In the genomic region with DNA sequence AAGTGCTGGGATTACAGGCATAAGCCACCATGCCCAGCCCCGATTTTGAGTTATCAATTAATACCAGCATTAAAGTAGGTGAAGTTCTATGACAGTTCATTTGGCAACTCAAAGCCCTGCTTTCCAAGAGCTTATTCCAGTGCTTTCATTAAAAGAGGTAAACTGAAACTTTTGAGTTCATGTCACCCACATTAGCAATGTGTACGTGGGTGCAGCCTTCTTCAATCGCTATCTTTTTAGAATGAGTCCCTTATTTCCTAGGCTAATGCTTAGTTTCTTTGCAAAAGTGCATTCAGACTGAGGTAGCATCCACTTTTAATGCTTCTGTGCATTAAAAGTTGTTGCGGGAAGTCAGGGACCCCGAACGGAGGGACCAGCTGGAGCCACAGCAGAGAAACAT, we compare ENCODE assay signal across 39 cellular contexts. TPM values are rescaled to one million over a fixed set of nuclear protein-coding genes. Genes with fewer than 3 reads are reported as not detected.
"Had no signal": no experiment of that assay in that cellular context is flagged by ENCODE, and none has a peak within 500 bp of the region (broad histone marks: within the 10 kb centered on the region; RNA-seq: fewer than 3 reads in every experiment).

No MANE protein-coding gene starts in this region.

- H3K4me3 ChIP-seq: adrenal gland, ascending aorta, body of pancreas, breast epithelium, cardiac muscle cell had no signal

- H3K4me1 Mint-ChIP-seq: activated naive CD4-positive, alpha-beta T cell treated with anti-CD3 and anti-CD28 coated beads, Interleukin-2, amount 10 ng/mL, durations not matched to agents 7 days and 5 days; activated naive CD4-positive, alpha-beta T cell treated with anti-CD3 and anti-CD28 coated beads, Interleukin-2, amount 50 U/mL, for 24 hours; activated naive CD8-positive, alpha-beta T cell treated with anti-CD3 and anti-CD28 coated beads for 36 hours; activated naive CD8-positive, alpha-beta T cell treated with anti-CD3 and anti-CD28 coated beads, Interleukin-2, amount 10 ng/mL, durations not matched to agents 7 days and 5 days; activated naive CD8-positive, alpha-beta T cell treated with anti-CD3 and anti-CD28 coated beads, Interleukin-2, amount 50 U/mL, for 24 hours; activated T-helper 17 cell treated with anti-CD3 and anti-CD28 coated beads, Interleukin-2, amount 50 U/mL, for 72 hours; central memory CD8-positive, alpha-beta T cell had no signal

- H3K27ac ChIP-seq: adrenal gland, ascending aorta, body of pancreas, brain microvascular endothelial cell, breast epithelium, cardiac muscle cell had no signal

- ATAC-seq: activated naive CD4-positive, alpha-beta T cell treated with anti-CD3 and anti-CD28 coated beads, Interleukin-2, amount 50 U/mL, for 72 hours; activated naive CD8-positive, alpha-beta T cell treated with anti-CD3 and anti-CD28 coated beads, Interleukin-2, amount 50 U/mL, for 24 hours; activated T-cell treated with anti-CD3 and anti-CD28 coated beads, Interleukin-2, amount 50 U/mL, for 4 hours; activated T-cell treated with anti-CD3 and anti-CD28 coated beads, Interleukin-2, amount 50 U/mL, for 72 hours; activated T-helper 17 cell treated with anti-CD3 and anti-CD28 coated beads, Interleukin-2, amount 50 U/mL, for 72 hours; body of pancreas had no signal

- H3K27me3 ChIP-seq: adrenal gland, ascending aorta, body of pancreas, brain microvascular endothelial cell, breast epithelium, cardiac muscle cell had no signal

- H3K27ac Mint-ChIP-seq: activated naive CD4-positive, alpha-beta T cell treated with anti-CD3 and anti-CD28 coated beads for 36 hours; activated naive CD4-positive, alpha-beta T cell treated with anti-CD3 and anti-CD28 coated beads, Interleukin-2, amount 10 ng/mL, durations not matched to agents 7 days and 5 days; activated naive CD4-positive, alpha-beta T cell treated with anti-CD3 and anti-CD28 coated beads, Interleukin-2, amount 50 U/mL, for 24 hours; activated naive CD4-positive, alpha-beta T cell treated with anti-CD3 and anti-CD28 coated beads, Interleukin-2, amount 50 U/mL, for 72 hours; activated naive CD8-positive, alpha-beta T cell; activated naive CD8-positive, alpha-beta T cell treated with anti-CD3 and anti-CD28 coated beads for 36 hours; activated naive CD8-positive, alpha-beta T cell treated with anti-CD3 and anti-CD28 coated beads, Interleukin-2, amount 10 ng/mL, durations not matched to agents 7 days and 5 days; activated naive CD8-positive, alpha-beta T cell treated with anti-CD3 and anti-CD28 coated beads, Interleukin-2, amount 50 U/mL, for 24 hours; activated T-cell treated with anti-CD3 and anti-CD28 coated beads, Interleukin-2, amount 50 U/mL, for 24 hours; activated T-cell treated with anti-CD3 and anti-CD28 coated beads, Interleukin-2, amount 50 U/mL, for 72 hours; activated T-helper 1 cell treated with anti-CD3 and anti-CD28 coated beads, Interleukin-12 subunit alpha, Interleukin-12 subunit beta, Interleukin-2, Interleukin-4 antibody, amounts not matched to agents 30 ng/mL and 10 ng/mL and 1 ng/mL, durations not matched to agents 14 hours and 24 hours and 36 hours; activated T-helper 17 cell treated with anti-CD3 and anti-CD28 coated beads, Interleukin-2, amount 50 U/mL, for 72 hours; activated T-helper 2 cell treated with anti-CD3 and anti-CD28 coated beads, Interferon-gamma antibody, Interleukin-2, Interleukin-4, amounts not matched to agents 10 μg/mL and 5 μg/mL and 100 μg/mL, durations not matched to agents 14 hours and 24 hours and 36 hours; brain had no signal

- H3K4me1 ChIP-seq: adrenal gland, breast epithelium had no signal

- H3K36me3 ChIP-seq: adrenal gland, breast epithelium, cardiac muscle cell had no signal

- H3K4me3 Mint-ChIP-seq: activated naive CD4-positive, alpha-beta T cell treated with anti-CD3 and anti-CD28 coated beads for 36 hours; activated naive CD4-positive, alpha-beta T cell treated with anti-CD3 and anti-CD28 coated beads, Interleukin-2, amount 10 ng/mL, durations not matched to agents 7 days and 5 days; activated naive CD4-positive, alpha-beta T cell treated with anti-CD3 and anti-CD28 coated beads, Interleukin-2, amount 50 U/mL, for 24 hours; activated naive CD8-positive, alpha-beta T cell; activated naive CD8-positive, alpha-beta T cell treated with anti-CD3 and anti-CD28 coated beads for 36 hours; activated naive CD8-positive, alpha-beta T cell treated with anti-CD3 and anti-CD28 coated beads, Interleukin-2, amount 10 ng/mL, durations not matched to agents 7 days and 5 days; activated naive CD8-positive, alpha-beta T cell treated with anti-CD3 and anti-CD28 coated beads, Interleukin-2, amount 50 U/mL, for 24 hours; activated T-cell treated with anti-CD3 and anti-CD28 coated beads, Interleukin-2, amount 50 U/mL, for 24 hours; activated T-cell treated with anti-CD3 and anti-CD28 coated beads, Interleukin-2, amount 50 U/mL, for 4 hours; activated T-cell treated with anti-CD3 and anti-CD28 coated beads, Interleukin-2, amount 50 U/mL, for 72 hours; activated T-helper 1 cell treated with anti-CD3 and anti-CD28 coated beads, Interleukin-12 subunit alpha, Interleukin-12 subunit beta, Interleukin-2, Interleukin-4 antibody, amounts not matched to agents 30 ng/mL and 10 ng/mL and 1 ng/mL, durations not matched to agents 14 hours and 24 hours and 36 hours; activated T-helper 17 cell treated with anti-CD3 and anti-CD28 coated beads, Interleukin-2, amount 50 U/mL, for 72 hours; brain; central memory CD8-positive, alpha-beta T cell had no signal

- H3K27me3 Mint-ChIP-seq: activated naive CD4-positive, alpha-beta T cell treated with anti-CD3 and anti-CD28 coated beads, Interleukin-2, amount 10 ng/mL, durations not matched to agents 7 days and 5 days; activated naive CD8-positive, alpha-beta T cell; activated naive CD8-positive, alpha-beta T cell treated with anti-CD3 and anti-CD28 coated beads for 36 hours; activated naive CD8-positive, alpha-beta T cell treated with anti-CD3 and anti-CD28 coated beads, Interleukin-2, amount 50 U/mL, for 24 hours; activated T-helper 17 cell treated with anti-CD3 and anti-CD28 coated beads, Interleukin-2, amount 50 U/mL, for 72 hours; central memory CD8-positive, alpha-beta T cell had no signal

- H3K36me3 Mint-ChIP-seq: activated naive CD4-positive, alpha-beta T cell treated with anti-CD3 and anti-CD28 coated beads, Interleukin-2, amount 10 ng/mL, durations not matched to agents 7 days and 5 days; activated naive CD4-positive, alpha-beta T cell treated with anti-CD3 and anti-CD28 coated beads, Interleukin-2, amount 50 U/mL, for 24 hours; activated naive CD4-positive, alpha-beta T cell treated with anti-CD3 and anti-CD28 coated beads, Interleukin-2, amount 50 U/mL, for 72 hours; activated naive CD8-positive, alpha-beta T cell; activated naive CD8-positive, alpha-beta T cell treated with anti-CD3 and anti-CD28 coated beads for 36 hours; activated naive CD8-positive, alpha-beta T cell treated with anti-CD3 and anti-CD28 coated beads, Interleukin-2, amount 10 ng/mL, durations not matched to agents 7 days and 5 days had no signal

- H3K9me3 ChIP-seq: adrenal gland, body of pancreas, breast epithelium had no signal

- H3K9me3 Mint-ChIP-seq: activated naive CD4-positive, alpha-beta T cell treated with anti-CD3 and anti-CD28 coated beads, Interleukin-2, amount 50 U/mL, for 24 hours; activated naive CD8-positive, alpha-beta T cell treated with anti-CD3 and anti-CD28 coated beads, Interleukin-2, amount 10 ng/mL, durations not matched to agents 7 days and 5 days; activated T-cell treated with anti-CD3 and anti-CD28 coated beads, Interleukin-2, amount 50 U/mL, for 4 hours; activated T-helper 1 cell treated with anti-CD3 and anti-CD28 coated beads, Interleukin-12 subunit alpha, Interleukin-12 subunit beta, Interleukin-2, Interleukin-4 antibody, amounts not matched to agents 30 ng/mL and 10 ng/mL and 1 ng/mL, durations not matched to agents 14 hours and 24 hours and 36 hours; activated T-helper 17 cell treated with anti-CD3 and anti-CD28 coated beads, Interleukin-2, amount 50 U/mL, for 72 hours; activated T-helper 2 cell treated with anti-CD3 and anti-CD28 coated beads, Interferon-gamma antibody, Interleukin-2, Interleukin-4, amounts not matched to agents 10 μg/mL and 5 μg/mL and 100 μg/mL, durations not matched to agents 14 hours and 24 hours and 36 hours; central memory CD8-positive, alpha-beta T cell had no signal

- DNase-seq: activated effector memory CD4-positive, alpha-beta T cell treated with anti-CD3 and anti-CD28 coated beads, Interleukin-2, amount 50 U/mL, for 16 hours; activated effector memory CD4-positive, alpha-beta T cell treated with Interleukin-2 at 50 U/mL for 16 hours; activated gamma-delta T cell; activated gamma-delta T cell treated with Interleukin-2 at 50 U/mL for 16 hours; activated naive CD4-positive, alpha-beta T cell; activated naive CD4-positive, alpha-beta T cell treated with anti-CD3 and anti-CD28 coated beads for 36 hours; activated naive CD4-positive, alpha-beta T cell treated with anti-CD3 and anti-CD28 coated beads, Interleukin-2, amount 10 ng/mL, durations not matched to agents 7 days and 5 days; activated naive CD4-positive, alpha-beta T cell treated with anti-CD3 and anti-CD28 coated beads, Interleukin-2, amount 50 U/mL, for 16 hours; activated naive CD4-positive, alpha-beta T cell treated with Interleukin-2 at 50 U/mL for 16 hours; activated naive CD8-positive, alpha-beta T cell treated with anti-CD3 and anti-CD28 coated beads for 36 hours; activated naive CD8-positive, alpha-beta T cell treated with anti-CD3 and anti-CD28 coated beads, Interleukin-2, amount 10 ng/mL, durations not matched to agents 7 days and 5 days; activated naive CD8-positive, alpha-beta T cell treated with anti-CD3 and anti-CD28 coated beads, Interleukin-2, amount 50 U/mL, for 24 hours; activated T-cell treated with anti-CD3 and anti-CD28 coated beads, Interleukin-2, amount 50 U/mL, for 1 hour; activated T-cell treated with anti-CD3 and anti-CD28 coated beads, Interleukin-2, amount 50 U/mL, for 24 hours; activated T-cell treated with anti-CD3 and anti-CD28 coated beads, Interleukin-2, amount 50 U/mL, for 4 hours; activated T-cell treated with anti-CD3 and anti-CD28 coated beads, Interleukin-2, amount 50 U/mL, for 48 hours; activated T-cell treated with anti-CD3 and anti-CD28 coated beads, Interleukin-2, amount 50 U/mL, for 72 hours; adrenal gland; amniotic stem cell; amygdala; anterior cingulate cortex; aorta; body of pancreas; brain microvascular endothelial cell; central memory CD4-positive, alpha-beta T cell; cerebellar nuclear complex had no signal

RNA-seq across cellular contexts. Expression of gene MTNR1A, which starts 26.1 kb away (rescaled TPM):
- total RNA-seq: activated naive CD4-positive, alpha-beta T cell treated with anti-CD3 and anti-CD28 coated beads for 36 hours; activated naive CD4-positive, alpha-beta T cell treated with anti-CD3 and anti-CD28 coated beads, Interleukin-2, amount 50 U/mL, for 72 hours; activated naive CD8-positive, alpha-beta T cell treated with anti-CD3 and anti-CD28 coated beads for 36 hours; activated naive CD8-positive, alpha-beta T cell treated with anti-CD3 and anti-CD28 coated beads, Interleukin-2, amount 10 ng/mL, durations not matched to agents 7 days and 5 days; activated T-cell treated with anti-CD3 and anti-CD28 coated beads, Interleukin-2, amount 50 U/mL, for 4 hours; activated T-cell treated with anti-CD3 and anti-CD28 coated beads, Interleukin-2, amount 50 U/mL, for 72 hours; activated T-helper 1 cell treated with anti-CD3 and anti-CD28 coated beads, Interleukin-12 subunit alpha, Interleukin-12 subunit beta, Interleukin-2, Interleukin-4 antibody, amounts not matched to agents 30 ng/mL and 10 ng/mL and 1 ng/mL, durations not matched to agents 14 hours and 24 hours and 36 hours; activated T-helper 17 cell treated with anti-CD3 and anti-CD28 coated beads, Interleukin-2, amount 50 U/mL, for 72 hours; activated T-helper 2 cell treated with anti-CD3 and anti-CD28 coated beads, Interferon-gamma antibody, Interleukin-2, Interleukin-4, amounts not matched to agents 10 μg/mL and 5 μg/mL and 100 μg/mL, durations not matched to agents 14 hours and 24 hours and 36 hours; adrenal gland; aorta; ascending aorta; breast epithelium; cardiac septum; chondrocyte had no signal
- polyA plus RNA-seq: adrenal gland, aorta had no signal
